1 cellular context compared by ENCODE assay signal in the genomic region with DNA sequence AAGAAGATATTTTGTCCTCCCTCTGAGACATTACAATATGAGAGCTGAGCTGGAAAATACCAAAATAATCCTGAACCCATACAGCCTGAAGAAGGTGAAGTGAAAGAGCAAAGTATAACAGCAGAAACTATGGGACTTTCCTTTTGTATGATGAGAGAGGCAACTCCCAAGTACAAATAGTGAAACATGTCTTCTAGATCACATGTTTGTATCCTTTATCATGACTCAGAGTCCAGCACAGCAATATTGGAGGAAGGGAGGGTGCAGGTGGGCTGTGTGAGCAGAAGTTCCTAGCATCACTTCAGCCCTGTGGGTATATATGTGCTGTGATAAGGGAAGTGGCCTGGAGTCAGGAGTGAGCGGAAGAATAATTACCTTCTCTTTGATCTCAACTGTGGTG.
TF ChIP-seq lines count a peak whose summit lies in the region.

No MANE protein-coding gene starts in this region.

TF ChIP-seq in GM23338, 12 proteins besides CTCF, POLR2A, EP300 and RAD21 (continued from another document):
- TF ChIP-seq POLR2AphosphoS5 (IDR thresholded peaks at IDR 0.05; ENCODE audit: low read depth) (no peak), ZNF462 (CRISPR knock-in tag; IDR thresholded peaks at IDR 0.05) (no peak), JUNB (IDR thresholded peaks at IDR 0.05; ENCODE audit: unreplicated experiment) (no peak), CREB1 (CRISPR knock-in tag; IDR thresholded peaks at IDR 0.05; ENCODE audit: low read depth) (no peak), ZNF331 (CRISPR knock-in tag; IDR thresholded peaks at IDR 0.05; ENCODE audit: low read depth) (no peak), EZH2phosphoT487 (IDR thresholded peaks at IDR 0.05; ENCODE audit: unreplicated experiment) (no peak), NANOG (IDR thresholded peaks at IDR 0.05; ENCODE audit: borderline replicate concordance) (no peak), EZH2 (IDR thresholded peaks at IDR 0.05; ENCODE audit: low read depth, unreplicated experiment) (no peak)
- TF ChIP-seq, protein P1, sequence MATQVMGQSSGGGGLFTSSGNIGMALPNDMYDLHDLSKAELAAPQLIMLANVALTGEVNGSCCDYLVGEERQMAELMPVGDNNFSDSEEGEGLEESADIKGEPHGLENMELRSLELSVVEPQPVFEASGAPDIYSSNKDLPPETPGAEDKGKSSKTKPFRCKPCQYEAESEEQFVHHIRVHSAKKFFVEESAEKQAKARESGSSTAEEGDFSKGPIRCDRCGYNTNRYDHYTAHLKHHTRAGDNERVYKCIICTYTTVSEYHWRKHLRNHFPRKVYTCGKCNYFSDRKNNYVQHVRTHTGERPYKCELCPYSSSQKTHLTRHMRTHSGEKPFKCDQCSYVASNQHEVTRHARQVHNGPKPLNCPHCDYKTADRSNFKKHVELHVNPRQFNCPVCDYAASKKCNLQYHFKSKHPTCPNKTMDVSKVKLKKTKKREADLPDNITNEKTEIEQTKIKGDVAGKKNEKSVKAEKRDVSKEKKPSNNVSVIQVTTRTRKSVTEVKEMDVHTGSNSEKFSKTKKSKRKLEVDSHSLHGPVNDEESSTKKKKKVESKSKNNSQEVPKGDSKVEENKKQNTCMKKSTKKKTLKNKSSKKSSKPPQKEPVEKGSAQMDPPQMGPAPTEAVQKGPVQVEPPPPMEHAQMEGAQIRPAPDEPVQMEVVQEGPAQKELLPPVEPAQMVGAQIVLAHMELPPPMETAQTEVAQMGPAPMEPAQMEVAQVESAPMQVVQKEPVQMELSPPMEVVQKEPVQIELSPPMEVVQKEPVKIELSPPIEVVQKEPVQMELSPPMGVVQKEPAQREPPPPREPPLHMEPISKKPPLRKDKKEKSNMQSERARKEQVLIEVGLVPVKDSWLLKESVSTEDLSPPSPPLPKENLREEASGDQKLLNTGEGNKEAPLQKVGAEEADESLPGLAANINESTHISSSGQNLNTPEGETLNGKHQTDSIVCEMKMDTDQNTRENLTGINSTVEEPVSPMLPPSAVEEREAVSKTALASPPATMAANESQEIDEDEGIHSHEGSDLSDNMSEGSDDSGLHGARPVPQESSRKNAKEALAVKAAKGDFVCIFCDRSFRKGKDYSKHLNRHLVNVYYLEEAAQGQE (IDR thresholded peaks at IDR 0.05; ENCODE audit: unreplicated experiment): no peak
